Comparison of ENCODE assay signal across 1 cellular context in the genomic region with DNA sequence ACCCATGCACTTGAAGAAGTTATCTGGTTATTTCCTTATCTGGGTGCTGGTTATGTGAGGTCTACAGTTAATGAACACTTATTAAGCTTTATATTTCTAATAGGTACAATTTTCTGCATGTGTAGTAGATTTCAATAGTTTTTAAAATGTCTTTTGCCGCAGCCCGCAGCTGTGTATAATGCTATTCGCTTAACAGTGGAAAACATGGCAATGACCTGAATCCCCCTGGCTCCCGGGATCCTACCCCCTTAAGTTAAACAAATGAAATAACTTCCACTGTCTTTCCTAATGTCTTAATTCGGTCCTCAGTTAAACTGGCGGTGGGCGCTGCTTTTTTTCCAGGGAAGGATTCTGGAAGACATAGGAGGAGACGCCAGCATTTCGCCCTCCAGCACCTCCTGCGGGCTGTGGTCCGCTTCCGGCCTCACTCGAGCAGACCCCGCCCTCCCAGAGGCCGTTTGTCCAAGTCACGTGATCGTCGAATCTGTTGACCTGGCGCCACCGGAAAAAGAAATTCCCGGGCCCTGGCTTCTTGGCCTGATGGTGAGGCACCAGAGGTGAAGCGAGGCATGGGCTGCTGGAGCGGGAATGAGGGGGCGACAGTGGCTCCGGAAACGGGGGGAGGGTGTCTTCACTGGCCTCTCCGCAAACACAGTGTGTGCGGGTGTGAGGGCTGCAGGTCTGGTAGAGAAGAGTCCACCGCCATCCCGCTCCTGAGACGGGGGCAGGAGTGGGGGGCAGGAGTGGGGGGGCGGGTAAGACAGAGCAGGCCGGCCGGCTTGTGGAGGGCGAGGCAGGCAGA.
TF ChIP-seq lines count a peak whose summit lies in the region.

No MANE protein-coding gene starts in this region.

TF ChIP-seq in IMR-90, 13 proteins besides CTCF, POLR2A, EP300 and RAD21:
- TF ChIP-seq BHLHE40 (IDR thresholded peaks at IDR 0.05; ENCODE audit: low read depth, low read length), result peak; percentile 66
- TF ChIP-seq, protein P1, sequence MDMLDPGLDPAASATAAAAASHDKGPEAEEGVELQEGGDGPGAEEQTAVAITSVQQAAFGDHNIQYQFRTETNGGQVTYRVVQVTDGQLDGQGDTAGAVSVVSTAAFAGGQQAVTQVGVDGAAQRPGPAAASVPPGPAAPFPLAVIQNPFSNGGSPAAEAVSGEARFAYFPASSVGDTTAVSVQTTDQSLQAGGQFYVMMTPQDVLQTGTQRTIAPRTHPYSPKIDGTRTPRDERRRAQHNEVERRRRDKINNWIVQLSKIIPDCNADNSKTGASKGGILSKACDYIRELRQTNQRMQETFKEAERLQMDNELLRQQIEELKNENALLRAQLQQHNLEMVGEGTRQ (IDR thresholded peaks at IDR 0.05; ENCODE audit: low read depth, low read length), result peak; percentile 91
- peak; percentile 73; the same call in 1 of the 2 replicates for TF ChIP-seq MAZ (IDR thresholded peaks at IDR 0.05; ENCODE audit: borderline replicate concordance, low read depth, low read length)
- TF ChIP-seq, protein P2, sequence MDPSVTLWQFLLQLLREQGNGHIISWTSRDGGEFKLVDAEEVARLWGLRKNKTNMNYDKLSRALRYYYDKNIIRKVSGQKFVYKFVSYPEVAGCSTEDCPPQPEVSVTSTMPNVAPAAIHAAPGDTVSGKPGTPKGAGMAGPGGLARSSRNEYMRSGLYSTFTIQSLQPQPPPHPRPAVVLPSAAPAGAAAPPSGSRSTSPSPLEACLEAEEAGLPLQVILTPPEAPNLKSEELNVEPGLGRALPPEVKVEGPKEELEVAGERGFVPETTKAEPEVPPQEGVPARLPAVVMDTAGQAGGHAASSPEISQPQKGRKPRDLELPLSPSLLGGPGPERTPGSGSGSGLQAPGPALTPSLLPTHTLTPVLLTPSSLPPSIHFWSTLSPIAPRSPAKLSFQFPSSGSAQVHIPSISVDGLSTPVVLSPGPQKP (IDR thresholded peaks at IDR 0.05; ENCODE audit: borderline replicate concordance, low read depth, low read length), result no peak
